Comparison of ENCODE assay signal across 10 cellular contexts in the genomic region with DNA sequence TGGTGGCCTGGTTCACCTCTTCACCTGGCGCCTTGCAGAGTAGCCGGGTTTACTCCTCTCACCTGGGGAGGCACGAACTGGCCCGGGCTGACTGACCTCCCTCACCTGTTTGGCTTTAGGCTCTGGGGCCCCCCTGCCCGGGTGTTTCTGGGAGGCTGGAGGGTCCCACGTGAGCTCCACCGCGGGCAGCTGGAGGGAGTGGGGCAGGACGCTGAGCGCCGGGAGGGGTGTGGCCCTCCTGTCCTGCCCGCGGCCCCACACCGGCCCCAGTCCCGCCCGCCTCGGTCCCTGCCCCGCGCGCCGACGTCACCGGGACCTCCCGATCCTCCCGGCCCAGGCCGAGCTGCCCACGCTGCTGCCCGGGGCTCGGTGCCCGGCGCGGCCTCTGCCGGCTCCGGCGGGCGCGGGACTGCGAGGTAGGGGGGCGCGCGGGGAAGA. TPM values are rescaled to one million over a fixed set of nuclear protein-coding genes. Genes with fewer than 3 reads are reported as not detected.
A peak's percentile ranks its signal among the peaks of the same experiment; 100 is the strongest.
DNase-seq lines count a peak whose midpoint lies in the region; ATAC-seq and TF ChIP-seq lines count a peak whose summit lies in the region.
"Had no signal": no experiment of that assay in that cellular context is flagged by ENCODE, and none has a peak within 500 bp of the region (broad histone marks: within the 10 kb centered on the region; RNA-seq: fewer than 3 reads in every experiment).

A gene with protein sequence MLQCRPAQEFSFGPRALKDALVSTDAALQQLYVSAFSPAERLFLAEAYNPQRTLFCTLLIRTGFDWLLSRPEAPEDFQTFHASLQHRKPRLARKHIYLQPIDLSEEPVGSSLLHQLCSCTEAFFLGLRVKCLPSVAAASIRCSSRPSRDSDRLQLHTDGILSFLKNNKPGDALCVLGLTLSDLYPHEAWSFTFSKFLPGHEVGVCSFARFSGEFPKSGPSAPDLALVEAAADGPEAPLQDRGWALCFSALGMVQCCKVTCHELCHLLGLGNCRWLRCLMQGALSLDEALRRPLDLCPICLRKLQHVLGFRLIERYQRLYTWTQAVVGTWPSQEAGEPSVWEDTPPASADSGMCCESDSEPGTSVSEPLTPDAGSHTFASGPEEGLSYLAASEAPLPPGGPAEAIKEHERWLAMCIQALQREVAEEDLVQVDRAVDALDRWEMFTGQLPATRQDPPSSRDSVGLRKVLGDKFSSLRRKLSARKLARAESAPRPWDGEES (plus strand): TSS at position 322 of the 438 bp plus-strand sequence. CDS start 12,250 bp downstream, outside the sequence.

- 0 to 5% methylated on average over 8 to 16 of the region's 41 CpGs for WGBS in testis, 2 donors

- no peaks in the 10 kb centered on the region for H3K9me3 ChIP-seq in testis
- H3K9me3 ChIP-seq in CD4-positive, alpha-beta memory T cell (ENCODE audit: control insufficient read depth in 1 of 2, low read length in 2 of 2): no peaks in the 10 kb centered on the region

- peak; percentile 11 for ATAC-seq in activated CD8-positive, alpha-beta memory T cell treated with anti-CD3 and anti-CD28 coated beads, Interleukin-2, amount 10 ng/mL, durations not matched to agents 7 days and 5 days
- no peak for ATAC-seq in activated naive CD8-positive, alpha-beta T cell treated with anti-CD3 and anti-CD28 coated beads, Interleukin-2, amount 10 ng/mL, durations not matched to agents 7 days and 5 days (ENCODE audit: low read depth)
- no peak for ATAC-seq in activated naive CD4-positive, alpha-beta T cell treated with anti-CD3 and anti-CD28 coated beads, Interleukin-2, amount 50 U/mL, for 72 hours

- TF ChIP-seq CTCF in testis (IDR thresholded peaks at IDR 0.05): no peak

- peak within 1 kb of the TSS; percentile 29 to 31 for H3K4me3 ChIP-seq in testis
- no peak within 1 kb of the TSS for H3K4me3 ChIP-seq in CD4-positive, alpha-beta memory T cell (ENCODE audit: low read length in 2 of 2)

- peaks cover 10% of the 10 kb centered on the region for H3K4me1 ChIP-seq in testis
- H3K4me1 ChIP-seq in CD4-positive, alpha-beta memory T cell (ENCODE audit: insufficient read depth, low read length): peaks cover 6% of the 10 kb centered on the region

- no peak for DNase-seq in activated CD8-positive, alpha-beta memory T cell treated with anti-CD3 and anti-CD28 coated beads, Interleukin-2, amount 10 ng/mL, durations not matched to agents 7 days and 5 days
- DNase-seq in activated CD8-positive, alpha-beta memory T cell treated with anti-CD3 and anti-CD28 coated beads, Interleukin-2, amount 50 U/mL, for 4 hours: no peak
- no peak for DNase-seq in activated naive CD8-positive, alpha-beta T cell treated with anti-CD3 and anti-CD28 coated beads, Interleukin-2, amount 10 ng/mL, durations not matched to agents 7 days and 5 days
- DNase-seq in immature natural killer cell: no peak
- no peak for DNase-seq in testis
- DNase-seq in CD4-positive, alpha-beta memory T cell: no peak
- no peak for DNase-seq in activated naive CD4-positive, alpha-beta T cell treated with anti-CD3 and anti-CD28 coated beads, Interleukin-2, amount 50 U/mL, for 72 hours (ENCODE audit: low spot score in 2 of 2)
- no peak for DNase-seq in putamen (ENCODE audit: low spot score)
- DNase-seq: AML-193 had no signal

- no peaks in the 10 kb centered on the region for H3K36me3 Mint-ChIP-seq in activated CD8-positive, alpha-beta memory T cell treated with anti-CD3 and anti-CD28 coated beads, Interleukin-2, amount 10 ng/mL, durations not matched to agents 7 days and 5 days
- no peaks in the 10 kb centered on the region for H3K36me3 Mint-ChIP-seq in activated naive CD8-positive, alpha-beta T cell treated with anti-CD3 and anti-CD28 coated beads, Interleukin-2, amount 10 ng/mL, durations not matched to agents 7 days and 5 days
- H3K36me3 Mint-ChIP-seq in immature natural killer cell: no peaks in the 10 kb centered on the region
- H3K36me3 Mint-ChIP-seq in CD4-positive, alpha-beta memory T cell: no peaks in the 10 kb centered on the region
- H3K36me3 Mint-ChIP-seq in activated naive CD4-positive, alpha-beta T cell treated with anti-CD3 and anti-CD28 coated beads, Interleukin-2, amount 50 U/mL, for 72 hours: no peaks in the 10 kb centered on the region
- H3K36me3 Mint-ChIP-seq: activated naive CD4-positive, alpha-beta T cell treated with anti-CD3 and anti-CD28 coated beads, Interleukin-2, amount 50 U/mL, for 24 hours had no signal

- no peaks in the 10 kb centered on the region for H3K9me3 Mint-ChIP-seq in activated CD8-positive, alpha-beta memory T cell treated with anti-CD3 and anti-CD28 coated beads, Interleukin-2, amount 10 ng/mL, durations not matched to agents 7 days and 5 days (ENCODE audit: low read depth)
- H3K9me3 Mint-ChIP-seq in activated naive CD8-positive, alpha-beta T cell treated with anti-CD3 and anti-CD28 coated beads, Interleukin-2, amount 10 ng/mL, durations not matched to agents 7 days and 5 days: no peaks in the 10 kb centered on the region
- peaks cover 0 to 1% (median 0%) of the 10 kb centered on the region in 6 donors for H3K9me3 Mint-ChIP-seq in immature natural killer cell
- peaks cover 0 to 2% (median 0%) of the 10 kb centered on the region in 8 donors for H3K9me3 Mint-ChIP-seq in CD4-positive, alpha-beta memory T cell
- H3K9me3 Mint-ChIP-seq in activated naive CD4-positive, alpha-beta T cell treated with anti-CD3 and anti-CD28 coated beads, Interleukin-2, amount 50 U/mL, for 72 hours: no peaks in the 10 kb centered on the region
- H3K9me3 Mint-ChIP-seq: activated naive CD4-positive, alpha-beta T cell treated with anti-CD3 and anti-CD28 coated beads, Interleukin-2, amount 50 U/mL, for 24 hours had no signal

- H3K4me1 Mint-ChIP-seq in activated CD8-positive, alpha-beta memory T cell treated with anti-CD3 and anti-CD28 coated beads, Interleukin-2, amount 10 ng/mL, durations not matched to agents 7 days and 5 days: peaks cover 30% of the 10 kb centered on the region
- peaks cover 12% of the 10 kb centered on the region for H3K4me1 Mint-ChIP-seq in activated naive CD8-positive, alpha-beta T cell treated with anti-CD3 and anti-CD28 coated beads, Interleukin-2, amount 10 ng/mL, durations not matched to agents 7 days and 5 days
- H3K4me1 Mint-ChIP-seq in immature natural killer cell: peaks cover 17 to 25% of the 10 kb centered on the region in 2 donors
- peaks cover 2 to 10% (median 5%) of the 10 kb centered on the region in 4 donors for H3K4me1 Mint-ChIP-seq in CD4-positive, alpha-beta memory T cell

- peaks cover 69% of the 10 kb centered on the region for H3K27me3 Mint-ChIP-seq in activated CD8-positive, alpha-beta memory T cell treated with anti-CD3 and anti-CD28 coated beads, Interleukin-2, amount 10 ng/mL, durations not matched to agents 7 days and 5 days
- peaks cover 66% of the 10 kb centered on the region for H3K27me3 Mint-ChIP-seq in activated naive CD8-positive, alpha-beta T cell treated with anti-CD3 and anti-CD28 coated beads, Interleukin-2, amount 10 ng/mL, durations not matched to agents 7 days and 5 days
- H3K27me3 Mint-ChIP-seq in immature natural killer cell (ENCODE audit: low read depth in 3 of 3): peaks cover 28 to 30% (median 29%) of the 10 kb centered on the region in 3 donors
- peaks cover 26 to 30% of the 10 kb centered on the region in 2 donors for H3K27me3 Mint-ChIP-seq in CD4-positive, alpha-beta memory T cell

- H3K27me3 ChIP-seq in testis: no peaks in the 10 kb centered on the region
- H3K27me3 ChIP-seq in CD4-positive, alpha-beta memory T cell (ENCODE audit: insufficient read depth, low read length): peaks cover 11% of the 10 kb centered on the region

- H3K36me3 ChIP-seq in testis (ENCODE audit: low read depth, missing control alignments): no peaks in the 10 kb centered on the region
- no peaks in the 10 kb centered on the region for H3K36me3 ChIP-seq in CD4-positive, alpha-beta memory T cell (ENCODE audit: insufficient read depth, low read length)

- intact Hi-C loops in testis (cut with DNase I; ENCODE audit: low total_unique reads): no loop called here
- intact Hi-C loops in CD4-positive, alpha-beta memory T cell (cut with micrococcal nuclease): no loop called here

- CTCF ChIA-PET in activated CD8-positive, alpha-beta memory T cell treated with anti-CD3 and anti-CD28 coated beads, Interleukin-2, amount 10 ng/mL, durations not matched to agents 7 days and 5 days (lab: Charles Lee): interaction anchor here (2.5 to 10.4 kb wide), 3 partner anchors 12 to 22 kb away, joined by 11 to 70 read pairs (median 15); no protein-coding TSS in a partner anchor
- CTCF ChIA-PET in CD4-positive, alpha-beta memory T cell (lab: Charles Lee; ENCODE audit: partially characterized antibody): no interaction called here

- H3K4me3 Mint-ChIP-seq in activated CD8-positive, alpha-beta memory T cell treated with anti-CD3 and anti-CD28 coated beads, Interleukin-2, amount 10 ng/mL, durations not matched to agents 7 days and 5 days: peak within 1 kb of the TSS; percentile 53
- H3K4me3 Mint-ChIP-seq in activated naive CD8-positive, alpha-beta T cell treated with anti-CD3 and anti-CD28 coated beads, Interleukin-2, amount 10 ng/mL, durations not matched to agents 7 days and 5 days: peak within 1 kb of the TSS; percentile 16
- H3K4me3 Mint-ChIP-seq in immature natural killer cell: peak within 1 kb of the TSS; percentile 19 to 77 (median 58)
- H3K4me3 Mint-ChIP-seq in CD4-positive, alpha-beta memory T cell: peak within 1 kb of the TSS in 4 of 8 donors; percentile 32 to 64 (median 46)
- H3K4me3 Mint-ChIP-seq: activated naive CD4-positive, alpha-beta T cell treated with anti-CD3 and anti-CD28 coated beads, Interleukin-2, amount 50 U/mL, for 24 hours had no signal

- no peak for TF ChIP-seq POLR2A in testis (IDR thresholded peaks at IDR 0.05)

- no peak within 1 kb of the TSS for H3K27ac Mint-ChIP-seq in activated CD8-positive, alpha-beta memory T cell treated with anti-CD3 and anti-CD28 coated beads, Interleukin-2, amount 10 ng/mL, durations not matched to agents 7 days and 5 days
- peak within 1 kb of the TSS; percentile 54 for H3K27ac Mint-ChIP-seq in activated naive CD8-positive, alpha-beta T cell treated with anti-CD3 and anti-CD28 coated beads, Interleukin-2, amount 10 ng/mL, durations not matched to agents 7 days and 5 days
- peak within 1 kb of the TSS in 4 of 6 donors; percentile 64 to 86 (median 68) for H3K27ac Mint-ChIP-seq in immature natural killer cell
- H3K27ac Mint-ChIP-seq in CD4-positive, alpha-beta memory T cell: no peak within 1 kb of the TSS
- no peak within 1 kb of the TSS for H3K27ac Mint-ChIP-seq in activated naive CD4-positive, alpha-beta T cell treated with anti-CD3 and anti-CD28 coated beads, Interleukin-2, amount 50 U/mL, for 72 hours
- H3K27ac Mint-ChIP-seq: activated naive CD4-positive, alpha-beta T cell treated with anti-CD3 and anti-CD28 coated beads, Interleukin-2, amount 50 U/mL, for 24 hours had no signal

- H3K27ac ChIP-seq in testis: no peak within 1 kb of the TSS
- H3K27ac ChIP-seq in CD4-positive, alpha-beta memory T cell (ENCODE audit: low read depth, low read length): no peak within 1 kb of the TSS

- POLR2A ChIA-PET in activated naive CD8-positive, alpha-beta T cell treated with anti-CD3 and anti-CD28 coated beads, Interleukin-2, amount 10 ng/mL, durations not matched to agents 7 days and 5 days (lab: Charles Lee): no interaction called here
- POLR2A ChIA-PET in CD4-positive, alpha-beta memory T cell (lab: Charles Lee; ENCODE audit: partially characterized antibody): interaction anchor here (0.5 to 0.6 kb wide), 2 partner anchors 34 to 351 kb away, joined by 3 to 4 read pairs; no protein-coding TSS in a partner anchor

RNA-seq across cellular contexts. Expression of the gene that starts here (rescaled TPM):
- total RNA-seq in activated CD8-positive, alpha-beta memory T cell treated with anti-CD3 and anti-CD28 coated beads, Interleukin-2, amount 10 ng/mL, durations not matched to agents 7 days and 5 days: under 1 TPM; 0.29 to 0.40 TPM
- under 1 TPM; 0.17 TPM for total RNA-seq in activated naive CD8-positive, alpha-beta T cell treated with anti-CD3 and anti-CD28 coated beads, Interleukin-2, amount 10 ng/mL, durations not matched to agents 7 days and 5 days
- under 1 TPM in 1 of 3 donors, not detected in 2; 0.11 TPM for polyA plus RNA-seq in immature natural killer cell
- total RNA-seq in testis: 1 to 10 TPM; 1.1 to 2.7 TPM
- 3.2 TPM for polyA plus RNA-seq in testis (ENCODE audit: insufficient read depth, low read depth, low replicate concordance)
- total RNA-seq in CD4-positive, alpha-beta memory T cell: 1 to 10 TPM; 1.6 to 2.0 TPM
- polyA plus RNA-seq in CD4-positive, alpha-beta memory T cell: under 1 TPM in 1 of 2 donors, not detected in 1; 0.15 TPM
- under 1 TPM; 0.06 to 0.14 TPM for total RNA-seq in activated naive CD4-positive, alpha-beta T cell treated with anti-CD3 and anti-CD28 coated beads, Interleukin-2, amount 50 U/mL, for 72 hours

Comparison
In these comparisons a context has a peak if more than half of its experiments do, and no peak if none do; other contexts are left out.
1. Peak in ATAC-seq in activated CD8-positive, alpha-beta memory T cell treated with anti-CD3 and anti-CD28 coated beads, Interleukin-2, amount 10 ng/mL, durations not matched to agents 7 days and 5 days; RNA of the gene not detected or under 1 TPM.
2. H3K27ac Mint-ChIP-seq: peak in activated naive CD8-positive, alpha-beta T cell treated with anti-CD3 and anti-CD28 coated beads, Interleukin-2, amount 10 ng/mL, durations not matched to agents 7 days and 5 days (single experiment) and immature natural killer cell (4 of 6); none in activated CD8-positive, alpha-beta memory T cell treated with anti-CD3 and anti-CD28 coated beads, Interleukin-2, amount 10 ng/mL, durations not matched to agents 7 days and 5 days (single experiment), CD4-positive, alpha-beta memory T cell (0 of 7) and activated naive CD4-positive, alpha-beta T cell treated with anti-CD3 and anti-CD28 coated beads, Interleukin-2, amount 50 U/mL, for 72 hours (0 of 2).
3. H3K4me3 ChIP-seq: peak in testis (2 of 2); none in CD4-positive, alpha-beta memory T cell (0 of 2).